In the genomic region with DNA sequence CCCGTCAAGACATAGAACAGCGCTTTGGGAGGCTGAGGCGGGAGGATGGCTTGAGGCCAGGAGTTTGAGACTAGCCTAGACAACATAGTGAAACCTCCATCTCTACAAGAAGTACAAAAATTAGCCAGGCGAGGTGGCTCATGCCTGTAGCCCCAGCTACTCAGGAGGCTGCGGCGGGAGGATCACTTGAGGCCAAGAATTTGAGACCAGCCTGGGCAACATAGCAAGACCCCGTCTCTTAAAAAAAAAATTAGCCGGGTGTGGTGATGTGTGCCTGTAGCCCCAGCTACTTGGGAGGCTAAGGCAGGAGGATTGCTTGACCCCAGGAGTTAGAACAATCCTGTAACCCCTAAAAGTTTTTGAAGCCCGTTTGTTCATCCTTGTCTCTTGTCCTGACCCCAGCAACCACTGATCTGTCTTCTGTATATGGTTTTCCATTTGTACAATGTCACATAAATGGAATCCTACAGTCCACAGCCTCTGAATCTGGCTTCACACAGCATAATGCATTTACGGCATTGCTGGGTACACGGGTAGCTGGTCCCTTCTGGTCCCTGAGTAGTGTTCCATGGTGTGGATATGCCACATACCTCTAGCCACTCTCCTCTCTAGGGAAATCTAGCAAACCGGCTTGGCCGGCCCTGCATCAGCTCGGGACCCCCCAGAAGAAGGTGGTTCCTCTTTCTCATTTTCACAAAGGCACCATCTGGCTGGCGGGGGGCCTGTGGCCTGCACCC, we compare ENCODE assay signal across 29 cellular contexts. TPM values are rescaled to one million over a fixed set of nuclear protein-coding genes. Genes with fewer than 3 reads are reported as not detected.
DNase-seq lines count a peak whose midpoint lies in the region; ATAC-seq, FAIRE-seq and TF ChIP-seq lines count a peak whose summit lies in the region.
"Had no signal": no experiment of that assay in that cellular context is flagged by ENCODE, and none has a peak within 500 bp of the region (broad histone marks: within the 10 kb centered on the region; RNA-seq: fewer than 3 reads in every experiment).

No MANE protein-coding gene starts in this region.

- TF ChIP-seq EP300 in GM12878 (IDR thresholded peaks at IDR 0.05; ENCODE audit: borderline replicate concordance in 1 of 2, control insufficient read depth in 1 of 2, low read depth in 2 of 2, low read length in 2 of 2), result no peak

- H3K27me3 ChIP-seq in breast epithelium (no peaks in the 10 kb centered on the region), GM12878 (replicated peaks in 1 of 2; ENCODE audit: control insufficient read depth in 2 of 2, insufficient read depth in 2 of 2, low read length in 1 of 2) (no peaks in the 10 kb centered on the region), smooth muscle cell (ENCODE audit: low read depth) (no peaks in the 10 kb centered on the region)
- H3K27me3 ChIP-seq: colonic mucosa, spleen had no signal

- SMC1A ChIA-PET in GM12878 (lab: Charles Lee; ENCODE audit: uncharacterized antibody, unreplicated experiment), result interaction anchor here (1.2 kb wide), 1 partner anchor 13 kb away, joined by 3 read pairs; no protein-coding TSS in a partner anchor

- H4K20me1 ChIP-seq in GM12878 (ENCODE audit: control insufficient read depth, insufficient read depth) (no peaks in the 10 kb centered on the region), smooth muscle cell (ENCODE audit: low read depth) (peaks cover 100% of the 10 kb centered on the region)

- H2AFZ ChIP-seq in GM12878 (ENCODE audit: control insufficient read depth, low read depth, low read length), result no peak overlapping the region
- H2AFZ ChIP-seq in smooth muscle cell (ENCODE audit: low read depth), result no peak overlapping the region

- POLR2A ChIA-PET in MCF 10A (lab: Yijun Ruan, JAX) (interaction anchor here (0.6 to 2.3 kb wide), 6 partner anchors 11 to 49 kb away, joined by 3 to 6 read pairs (median 3); no protein-coding TSS in a partner anchor), GM12878 (lab: Charles Lee) (no interaction called here)

- H3K4me1 Mint-ChIP-seq in MCF 10A (ENCODE audit: insufficient read depth, unreplicated experiment) (peaks cover 20% of the 10 kb centered on the region), nephron (peaks cover 47% of the 10 kb centered on the region)

- H3K4me1 ChIP-seq in breast epithelium, result no peaks in the 10 kb centered on the region
- H3K4me1 ChIP-seq in GM12878 (ENCODE audit: control insufficient read depth, insufficient read depth, low read length), result peaks cover 2% of the 10 kb centered on the region; the same call in 1 of the 2 replicates
- H3K4me1 ChIP-seq in smooth muscle cell (ENCODE audit: low read depth), result no peaks in the 10 kb centered on the region
- H3K4me1 ChIP-seq: spleen had no signal

- no peaks in the 10 kb centered on the region for H3K79me2 ChIP-seq in GM12878 (ENCODE audit: control insufficient read depth, insufficient read depth, low read length)
- H3K79me2 ChIP-seq in smooth muscle cell (ENCODE audit: low read depth), result peaks cover 99% of the 10 kb centered on the region

- H3K9ac ChIP-seq in GM12878 (ENCODE audit: control insufficient read depth, insufficient read depth, low read length), result no peak overlapping the region
- H3K9ac ChIP-seq in smooth muscle cell (ENCODE audit: low read depth), result no peak overlapping the region
- H3K9ac ChIP-seq: KMS-11 had no signal

- H3K36me3 ChIP-seq in breast epithelium, result no peaks in the 10 kb centered on the region
- no peaks in the 10 kb centered on the region for H3K36me3 ChIP-seq in GM12878 (ENCODE audit: control insufficient read depth in 2 of 2, insufficient read depth in 2 of 2, low read length in 1 of 2)
- no peaks in the 10 kb centered on the region for H3K36me3 ChIP-seq in smooth muscle cell (ENCODE audit: low read depth)
- H3K36me3 ChIP-seq: colonic mucosa, neutrophil, spleen, thoracic aorta had no signal

- no peak for TF ChIP-seq RAD21 in GM12878 (IDR thresholded peaks at IDR 0.05; ENCODE audit: insufficient read depth, low read depth, low read length)

- TF ChIP-seq CTCF in MCF 10A (IDR thresholded peaks at IDR 0.05; ENCODE audit: unreplicated experiment) (no peak), breast epithelium (IDR thresholded peaks at IDR 0.05) (no peak), GM12878 (IDR thresholded peaks at IDR 0.05 in 2 of 3, conservative IDR thresholded peaks at IDR 0.05 in 1 of 3; ENCODE audit: control insufficient read depth in 2 of 3, extremely low read depth in 1 of 3, insufficient read depth in 1 of 3, low read depth in 3 of 3, low read length in 3 of 3) (no peak), nephron (IDR thresholded peaks at IDR 0.05; ENCODE audit: unreplicated experiment in 3 of 3) (no peak), smooth muscle cell (IDR thresholded peaks at IDR 0.05; ENCODE audit: borderline replicate concordance, insufficient read depth, poor library complexity, severe bottlenecking) (no peak)

- H3K9me3 ChIP-seq in breast epithelium (no peaks in the 10 kb centered on the region), GM12878 (replicated peaks; ENCODE audit: control insufficient read depth, insufficient read depth, low read length) (no peaks in the 10 kb centered on the region), smooth muscle cell (replicated peaks; ENCODE audit: low read depth) (no peaks in the 10 kb centered on the region)
- H3K9me3 ChIP-seq: colonic mucosa, neutrophil, spleen, thoracic aorta had no signal

- H3K27ac Mint-ChIP-seq in MCF 10A (ENCODE audit: low read depth, unreplicated experiment) (peak overlapping the region; percentile 32), nephron (peak overlapping the region; percentile 47 to 83 (median 65))
- H3K27ac Mint-ChIP-seq: activated CD4-positive, alpha-beta T cell treated with anti-CD3 and anti-CD28 coated beads, Interleukin-2, amount 10 ng/mL, durations not matched to agents 7 days and 5 days; activated naive CD4-positive, alpha-beta T cell treated with anti-CD3 and anti-CD28 coated beads for 36 hours; activated T-cell treated with anti-CD3 and anti-CD28 coated beads, Interleukin-2, amount 50 U/mL, for 72 hours; CD4-positive, alpha-beta T cell; effector memory CD8-positive, alpha-beta T cell; stimulated activated naive B cell treated with anti-CD40 and anti-IgM and Interleukin-4, amounts not matched to agents 10 μg/mL and 1 μg/mL and 100 μg/mL, for 72 hours had no signal

- TF ChIP-seq POLR2A in breast epithelium (IDR thresholded peaks at IDR 0.05) (no peak), GM12878 (IDR thresholded peaks at IDR 0.05; ENCODE audit: low read depth, low read length) (no peak)

- RAD21 ChIA-PET in GM12878 (lab: Charles Lee; ENCODE audit: unreplicated experiment), result interaction anchor here (1.1 kb wide), 1 partner anchor 15 kb away, joined by 3 read pairs; no protein-coding TSS in a partner anchor

- H3K4me3 Mint-ChIP-seq in MCF 10A (ENCODE audit: unreplicated experiment) (no peak overlapping the region), nephron (peak overlapping the region in 2 of 3 experiments; percentile 37 to 49)
- H3K4me3 Mint-ChIP-seq: activated CD4-positive, alpha-beta T cell treated with anti-CD3 and anti-CD28 coated beads, Interleukin-2, amount 10 ng/mL, durations not matched to agents 7 days and 5 days; activated naive CD4-positive, alpha-beta T cell treated with anti-CD3 and anti-CD28 coated beads for 36 hours; activated T-cell treated with anti-CD3 and anti-CD28 coated beads, Interleukin-2, amount 50 U/mL, for 72 hours; CD4-positive, alpha-beta T cell; effector memory CD8-positive, alpha-beta T cell; stimulated activated naive B cell treated with anti-CD40 and anti-IgM and Interleukin-4, amounts not matched to agents 10 μg/mL and 1 μg/mL and 100 μg/mL, for 72 hours had no signal

- peak overlapping the region in 1 of 2 donors; percentile 4 for H3K27ac ChIP-seq in breast epithelium
- H3K27ac ChIP-seq in GM12878 (ENCODE audit: control insufficient read depth, insufficient read depth), result no peak overlapping the region
- no peak overlapping the region for H3K27ac ChIP-seq in smooth muscle cell (ENCODE audit: low read depth)
- H3K27ac ChIP-seq: 22Rv1, colonic mucosa, KMS-11, neutrophil, spleen, thoracic aorta, VCaP had no signal

- peak; percentile 57 for ATAC-seq in GM12878
- ATAC-seq in GM21825 (IDR thresholded peaks at IDR 0.05; ENCODE audit: unreplicated experiment), result no peak
- ATAC-seq: activated T-cell treated with anti-CD3 and anti-CD28 coated beads, Interleukin-2, amount 50 U/mL, for 72 hours; effector memory CD8-positive, alpha-beta T cell had no signal

- H3K4me3 ChIP-seq in breast epithelium (no peak overlapping the region), GM12878 (no peak overlapping the region), smooth muscle cell (no peak overlapping the region)
- H3K4me3 ChIP-seq: colonic mucosa, lung, spleen, thoracic aorta had no signal

- intact Hi-C loops in MCF 10A (cut with micrococcal nuclease), result no loop called here
- intact Hi-C loops in breast epithelium (cut with DNase I; ENCODE audit: low total_unique reads), result no loop called here
- intact Hi-C loops in GM12878 (cut with micrococcal nuclease; ENCODE audit: unreplicated experiment), result no loop called here

- DNase-seq in MCF 10A (ENCODE audit: unreplicated experiment), result no peak
- DNase-seq in breast epithelium (ENCODE audit: low spot score in 2 of 2), result no peak
- DNase-seq in GM12878 (ENCODE audit: low read depth, low spot score), result no peak
- DNase-seq in nucleus accumbens (lab: John Stamatoyannopoulos, UW), result no peak
- no peak for DNase-seq in smooth muscle cell (lab: John Stamatoyannopoulos, UW; ENCODE audit: unreplicated experiment)
- DNase-seq in G401 (ENCODE audit: low spot score), result no peak
- DNase-seq: activated CD4-positive, alpha-beta T cell treated with anti-CD3 and anti-CD28 coated beads, Interleukin-2, amount 10 ng/mL, durations not matched to agents 7 days and 5 days; activated naive CD4-positive, alpha-beta T cell treated with anti-CD3 and anti-CD28 coated beads for 36 hours; activated T-cell treated with anti-CD3 and anti-CD28 coated beads, Interleukin-2, amount 50 U/mL, for 72 hours; amniotic stem cell; CD4-positive, alpha-beta T cell; colonic mucosa; effector memory CD8-positive, alpha-beta T cell; GOT3; NCI-H187; NCI-H2227 treated with DMSO at 0.1 percent for 48 hours; spleen; stimulated activated CD4-positive, alpha-beta T cell treated with anti-CD3 and anti-CD28 coated beads, Interleukin-2, amount 100 ng/mL, for 48 hours; stimulated activated naive B cell treated with anti-CD40 and anti-IgM and Interleukin-4, amounts not matched to agents 10 μg/mL and 1 μg/mL and 100 μg/mL, for 72 hours had no signal

- H3K36me3 Mint-ChIP-seq in MCF 10A (ENCODE audit: insufficient read depth, unreplicated experiment) (peaks cover 29% of the 10 kb centered on the region), nephron (ENCODE audit: low read depth) (peaks cover 16% of the 10 kb centered on the region)
- H3K36me3 Mint-ChIP-seq: stimulated activated naive B cell treated with anti-CD40 and anti-IgM and Interleukin-4, amounts not matched to agents 10 μg/mL and 1 μg/mL and 100 μg/mL, for 72 hours had no signal

- in situ Hi-C loops in GM12878 (cut with MboI), result no loop called here
- in situ Hi-C loops in G401 (cut with HindIII; ENCODE audit: low sequenced_read_pairs), result no loop called here

- no peaks in the 10 kb centered on the region for H3K9me3 Mint-ChIP-seq in MCF 10A (ENCODE audit: unreplicated experiment)
- H3K9me3 Mint-ChIP-seq in nephron, result no peaks in the 10 kb centered on the region
- H3K9me3 Mint-ChIP-seq: activated CD4-positive, alpha-beta T cell treated with anti-CD3 and anti-CD28 coated beads, Interleukin-2, amount 10 ng/mL, durations not matched to agents 7 days and 5 days; activated naive CD4-positive, alpha-beta T cell treated with anti-CD3 and anti-CD28 coated beads for 36 hours; activated T-cell treated with anti-CD3 and anti-CD28 coated beads, Interleukin-2, amount 50 U/mL, for 72 hours; CD4-positive, alpha-beta T cell; effector memory CD8-positive, alpha-beta T cell; stimulated activated naive B cell treated with anti-CD40 and anti-IgM and Interleukin-4, amounts not matched to agents 10 μg/mL and 1 μg/mL and 100 μg/mL, for 72 hours had no signal

- FAIRE-seq in GM12878 (lab: Jason Lieb, UNC), result no peak
- FAIRE-seq: bronchial epithelial cell, HTR-8/SVneo had no signal

- WGBS in GM12878 (ENCODE audit: insufficient coverage, insufficient replicate concordance, low lambda C conversion rate, missing lambda C conversion rate), result 40% methylated on average over 15 of the region's 15 CpGs
- 90% methylated on average over 15 of the region's 15 CpGs for WGBS in smooth muscle cell (ENCODE audit: low lambda C conversion rate)

- CTCF ChIA-PET in MCF 10A (lab: Yijun Ruan, JAX), result interaction anchor here (0.8 to 1.0 kb wide), 2 partner anchors 16 to 193 kb away, joined by 3 read pairs; no protein-coding TSS in a partner anchor
- CTCF ChIA-PET in GM12878 (lab: Yijun Ruan, JAX), result interaction anchor here (1.5 to 7.1 kb wide), 2 partner anchors 12 to 104 kb away, joined by 7 to 25 read pairs; no protein-coding TSS in a partner anchor

- H3F3A ChIP-seq in smooth muscle cell (ENCODE audit: low read depth), result no peaks in the 10 kb centered on the region

- no peaks in the 10 kb centered on the region for H3K27me3 Mint-ChIP-seq in MCF 10A (ENCODE audit: insufficient read depth, unreplicated experiment)
- H3K27me3 Mint-ChIP-seq in nephron (ENCODE audit: low read depth), result no peaks in the 10 kb centered on the region
- H3K27me3 Mint-ChIP-seq: CD4-positive, alpha-beta T cell had no signal

- H3K4me2 ChIP-seq in GM12878 (ENCODE audit: control insufficient read depth, insufficient read depth), result no peak overlapping the region
- no peak overlapping the region for H3K4me2 ChIP-seq in smooth muscle cell
- H3K4me2 ChIP-seq: KMS-11 had no signal

- BruUV-seq in MCF 10A (replicated peaks; lab: Mats Ljungman, UMichigan) (no TSS peak), GM12878 (replicated peaks; lab: Mats Ljungman, UMichigan) (no TSS peak)

RNA-seq across cellular contexts. Expression of a gene that starts 8.4 kb away (rescaled TPM):
- total RNA-seq in MCF 10A (2022) (77.6 and 83.1 TPM in 2 replicates), breast epithelium (10 to 100 TPM; 11.0 to 18.7 (median 12.5) TPM), GM12878 (2014; rRNA removed) (0.65 and 0.96 TPM in 2 replicates), GM12878 (2014; rRNA removed; fragmentation: Illumina TruSeq; extraction: Trizol) (0.98 and 1.0 TPM in 2 replicates), GM12878 (2021) (2.6 and 3.0 TPM in 2 replicates), smooth muscle cell (18.3 and 20.0 TPM in 2 replicates)
- 13.7 and 14.4 TPM in 2 replicates for total RNA-seq in GM12878 (2013; cell fraction: nucleolus; rRNA removed)
- 0.60 TPM for polyA plus RNA-seq in GM12878 (2011; ENCODE audit: low read depth)
- polyA plus RNA-seq in GM12878 (2011; rRNA removed) (1.3 and 2.0 TPM in 2 replicates), GM12878 (2014; fragmentation: Illumina TruSeq; extraction: Trizol) (1.9 and 2.8 TPM in 2 replicates), GM12878 (2014; fragmentation: Nextera tagmentation; extraction: Ambion mirVana) (1 to 10 TPM in 1 of 2 experiments, under 1 TPM in 1; 0.48 to 1.8 TPM), GM12878 (2014; rRNA removed) (1.6 and 3.3 TPM in 2 replicates), GM12878 (2016; fragmentation: Nextera tagmentation; extraction: Ambion mirVana) (under 1 TPM; 0.57 to 0.62 TPM), smooth muscle cell (38.5 and 41.5 TPM in 2 replicates)
- polyA plus RNA-seq in GM12878 (2011; cell fraction: cytosol; rRNA removed), result 1.4 and 1.6 TPM in 2 replicates
- polyA plus RNA-seq in GM12878 (2011; cell fraction: nucleus; rRNA removed), result 1.6 TPM in 2 replicates
- polyA plus RNA-seq in GM12878 (2012), result 2.2 and 2.6 TPM in 2 replicates
- polyA minus RNA-seq in GM12878 (2011; rRNA and poly(A)+ RNA removed), result 0.59 and 2.0 TPM in 2 replicates
- 0.94 and 1.5 TPM in 2 replicates for polyA minus RNA-seq in GM12878 (2011; cell fraction: cytosol; rRNA and poly(A)+ RNA removed)
- polyA minus RNA-seq in GM12878 (2011; cell fraction: nucleus; rRNA and poly(A)+ RNA removed), result 1.2 and 2.0 TPM in 2 replicates
- total RNA-seq in G401 (2014; rRNA removed; shearing (Covaris generic)), result 19.4 and 28.3 TPM in 2 replicates
